6 cellular contexts compared by ENCODE assay signal in genomic region chr19:7916137-7916907, GRCh38.
A peak's percentile ranks its signal among the peaks of the same experiment; 100 is the strongest.
DNase-seq lines count a peak whose midpoint lies in the region; ATAC-seq and TF ChIP-seq lines count a peak whose summit lies in the region.

No MANE protein-coding gene starts in this region.

- DNase-seq in GM12865 (ENCODE audit: low read depth) (peak; percentile 48), T-helper 1 cell (peak; percentile 34 to 61 (median 51)), erythroblast (lab: John Stamatoyannopoulos, UW) (peak; percentile 80 to 83)
- peak; percentile 39 to 56 for DNase-seq in stimulated activated CD4-positive, alpha-beta T cell treated with anti-CD3 and anti-CD28 coated beads, Interleukin-4, amount 100 ng/mL, for 4 hours

- H3K4me3 ChIP-seq in GM12865 (ENCODE audit: low read depth, low read length): peak overlapping the region; percentile 39

- no peak for TF ChIP-seq POLR2A in erythroblast (IDR thresholded peaks at IDR 0.05; ENCODE audit: low read length)

- ATAC-seq in GM21367 (IDR thresholded peaks at IDR 0.05; ENCODE audit: unreplicated experiment) (no peak), GM18907 (IDR thresholded peaks at IDR 0.05; ENCODE audit: unreplicated experiment) (no peak)

- no peak for TF ChIP-seq CTCF in GM12865 (IDR thresholded peaks at IDR 0.05; ENCODE audit: insufficient read depth, low read depth, low read length, missing control alignments)
